ENCODE assay signal across 21 cellular contexts in the genomic region with DNA sequence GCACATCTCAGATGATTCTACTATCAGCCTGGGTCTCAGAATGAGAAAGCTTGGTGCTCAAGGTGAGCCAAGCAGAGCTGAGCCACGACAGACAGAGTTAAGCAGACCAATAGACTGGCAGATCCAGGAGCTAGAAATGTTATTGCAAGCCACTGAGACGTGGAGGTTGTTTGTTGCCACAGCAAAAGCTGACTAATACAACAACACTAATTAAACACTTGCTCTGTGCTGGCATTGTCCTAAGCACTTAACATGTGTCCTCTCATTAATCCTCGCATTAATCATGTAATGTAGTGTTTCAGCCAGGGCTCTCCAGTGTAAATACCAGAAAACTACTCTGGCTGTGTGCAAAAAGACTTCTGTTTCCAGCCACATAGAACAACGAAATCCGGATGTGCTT. TPM values are rescaled to one million over a fixed set of nuclear protein-coding genes. Genes with fewer than 3 reads are reported as not detected.
"Had no signal": no experiment of that assay in that cellular context is flagged by ENCODE, and none has a peak within 500 bp of the region (broad histone marks: within the 10 kb centered on the region; RNA-seq: fewer than 3 reads in every experiment).

No MANE protein-coding gene starts in this region.

- H3K4me3 Mint-ChIP-seq: activated B cell treated with CpG ODN at 0.5 μM for 24 hours; activated CD4-positive, alpha-beta T cell treated with anti-CD3 and anti-CD28 coated beads, Interleukin-2, amount 10 ng/mL, durations not matched to agents 7 days and 5 days; activated naive CD4-positive, alpha-beta T cell treated with anti-CD3 and anti-CD28 coated beads, Interleukin-2, amount 10 ng/mL, durations not matched to agents 7 days and 5 days; activated T-helper 17 cell treated with anti-CD3 and anti-CD28 coated beads, Interleukin-2, amount 50 U/mL, for 72 hours; naive thymus-derived CD4-positive, alpha-beta T cell; T-helper 1 cell treated with Interleukin-12 subunit alpha and Interleukin-12 subunit beta and Interleukin-4 antibody, amounts not matched to agents 30 μg/mL and 1 μg/mL, for 36 hours had no signal

- H3K4me1 ChIP-seq: prostate gland, right lobe of liver, spleen, transverse colon had no signal

- H3K9me3 Mint-ChIP-seq: activated B cell treated with CpG ODN at 0.5 μM for 24 hours; activated CD4-positive, alpha-beta T cell treated with anti-CD3 and anti-CD28 coated beads, Interleukin-2, amount 10 ng/mL, durations not matched to agents 7 days and 5 days; activated naive CD4-positive, alpha-beta T cell treated with anti-CD3 and anti-CD28 coated beads, Interleukin-2, amount 10 ng/mL, durations not matched to agents 7 days and 5 days; activated T-helper 17 cell treated with anti-CD3 and anti-CD28 coated beads, Interleukin-2, amount 50 U/mL, for 72 hours; naive thymus-derived CD4-positive, alpha-beta T cell; T-helper 1 cell treated with Interleukin-12 subunit alpha and Interleukin-12 subunit beta and Interleukin-4 antibody, amounts not matched to agents 30 μg/mL and 1 μg/mL, for 36 hours had no signal

- H3K4me1 Mint-ChIP-seq: activated B cell treated with CpG ODN at 0.5 μM for 24 hours; activated CD4-positive, alpha-beta T cell treated with anti-CD3 and anti-CD28 coated beads, Interleukin-2, amount 10 ng/mL, durations not matched to agents 7 days and 5 days; activated naive CD4-positive, alpha-beta T cell treated with anti-CD3 and anti-CD28 coated beads, Interleukin-2, amount 10 ng/mL, durations not matched to agents 7 days and 5 days; activated T-helper 17 cell treated with anti-CD3 and anti-CD28 coated beads, Interleukin-2, amount 50 U/mL, for 72 hours; naive thymus-derived CD4-positive, alpha-beta T cell had no signal

- H3K36me3 Mint-ChIP-seq: activated naive CD4-positive, alpha-beta T cell treated with anti-CD3 and anti-CD28 coated beads, Interleukin-2, amount 10 ng/mL, durations not matched to agents 7 days and 5 days; naive thymus-derived CD4-positive, alpha-beta T cell had no signal

- H3K4me3 ChIP-seq: lung, prostate gland, right lobe of liver, spleen, transverse colon had no signal

- H3K27ac Mint-ChIP-seq: activated B cell treated with CpG ODN at 0.5 μM for 24 hours; activated CD4-positive, alpha-beta T cell treated with anti-CD3 and anti-CD28 coated beads, Interleukin-2, amount 10 ng/mL, durations not matched to agents 7 days and 5 days; activated naive CD4-positive, alpha-beta T cell treated with anti-CD3 and anti-CD28 coated beads, Interleukin-2, amount 10 ng/mL, durations not matched to agents 7 days and 5 days; activated T-helper 17 cell treated with anti-CD3 and anti-CD28 coated beads, Interleukin-2, amount 50 U/mL, for 72 hours; naive thymus-derived CD4-positive, alpha-beta T cell; T-helper 1 cell treated with Interleukin-12 subunit alpha and Interleukin-12 subunit beta and Interleukin-4 antibody, amounts not matched to agents 30 μg/mL and 1 μg/mL, for 36 hours had no signal

- DNase-seq: activated B cell treated with CpG ODN at 0.5 μM for 24 hours; activated CD4-positive, alpha-beta T cell treated with anti-CD3 and anti-CD28 coated beads, Interleukin-2, amount 10 ng/mL, durations not matched to agents 7 days and 5 days; activated CD8-positive, alpha-beta memory T cell treated with anti-CD3 and anti-CD28 coated beads for 24 hours; activated naive CD4-positive, alpha-beta T cell treated with anti-CD3 and anti-CD28 coated beads, Interleukin-2, amount 10 ng/mL, durations not matched to agents 7 days and 5 days; activated T-cell treated with anti-CD3 and anti-CD28 coated beads for 4 hours; effector CD8-positive, alpha-beta T cell; hypothalamus; naive thymus-derived CD4-positive, alpha-beta T cell; nucleus accumbens; right lobe of liver; spleen; stimulated activated CD4-positive, alpha-beta T cell treated with anti-CD3 and anti-CD28 coated beads, Interleukin-2, amount 100 ng/mL, for 24 hours; stimulated activated naive CD4-positive, alpha-beta T cell; substantia nigra; transverse colon had no signal

- H3K9me3 ChIP-seq: prostate gland, right lobe of liver, spleen, transverse colon had no signal

- H3K36me3 ChIP-seq: prostate gland, right lobe of liver, spleen, transverse colon had no signal

- ATAC-seq: activated T-helper 17 cell treated with anti-CD3 and anti-CD28 coated beads, Interleukin-2, amount 50 U/mL, for 72 hours; naive thymus-derived CD4-positive, alpha-beta T cell; right lobe of liver had no signal

- H3K27ac ChIP-seq: epithelial cell of prostate, prostate gland, right lobe of liver, spleen, transverse colon had no signal

RNA-seq across cellular contexts. Expression of gene SPSB4, which starts 11.6 kb away (rescaled TPM):
- total RNA-seq: activated B cell treated with CpG ODN at 0.5 μM for 24 hours; activated CD4-positive, alpha-beta T cell treated with anti-CD3 and anti-CD28 coated beads, Interleukin-2, amount 10 ng/mL, durations not matched to agents 7 days and 5 days; activated T-helper 17 cell treated with anti-CD3 and anti-CD28 coated beads, Interleukin-2, amount 50 U/mL, for 72 hours; mononuclear cell; naive thymus-derived CD4-positive, alpha-beta T cell had no signal
